In the genomic region with DNA sequence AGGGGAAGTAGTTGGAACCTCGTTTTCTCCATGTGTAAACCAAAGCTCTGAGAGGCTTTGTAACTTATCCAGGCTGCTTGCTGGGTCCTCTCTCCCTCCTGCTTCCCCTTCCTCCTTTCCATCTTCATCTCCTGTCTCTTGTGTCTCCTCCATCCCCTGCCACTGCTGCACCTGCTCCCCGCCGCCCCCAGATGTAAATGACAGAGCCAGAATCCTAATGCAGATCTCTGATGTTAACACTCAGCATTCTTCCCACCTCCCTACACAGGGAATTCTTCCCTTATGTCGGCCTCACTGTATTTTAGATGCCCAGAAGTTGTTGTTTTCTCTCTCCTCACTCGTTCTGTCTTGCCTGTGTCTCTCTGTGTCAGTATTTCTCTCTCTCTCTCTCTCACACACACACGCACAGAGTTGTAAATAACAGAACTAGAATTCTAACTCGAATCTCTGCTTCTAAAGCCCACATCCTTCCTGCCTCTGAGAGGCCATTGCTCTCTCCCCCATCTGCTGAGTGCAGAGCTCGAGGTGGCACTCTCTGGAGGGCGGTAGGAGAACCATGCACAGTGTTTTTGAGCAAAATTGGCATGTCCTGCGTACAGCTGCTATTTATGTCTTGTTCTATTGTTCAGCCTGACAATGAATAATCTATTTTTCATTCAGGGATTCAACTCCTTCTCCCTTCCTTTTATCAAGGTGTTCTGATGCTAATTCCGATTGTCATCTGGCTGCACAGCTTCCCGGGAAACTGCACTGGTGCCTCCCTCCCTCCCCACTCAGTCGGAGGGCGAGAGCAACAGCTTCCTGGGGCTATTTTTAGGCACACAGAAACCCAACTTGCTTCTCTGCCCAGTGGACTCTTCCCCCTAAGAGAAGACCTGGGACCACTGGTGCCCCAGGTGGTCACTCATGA, we compare ENCODE assay signal across 8 cellular contexts.
A peak's percentile ranks its signal among the peaks of the same experiment; 100 is the strongest.
DNase-seq lines count a peak whose midpoint lies in the region; ATAC-seq and TF ChIP-seq lines count a peak whose summit lies in the region.

No MANE protein-coding gene starts in this region.

- CTCF ChIA-PET in CD4-positive, alpha-beta T cell (lab: Charles Lee), result no interaction called here

- intact Hi-C loops in CD4-positive, alpha-beta T cell (cut with DNase I, micrococcal nuclease), result loop anchor here (1.0 to 10.0 kb wide), 4 partner anchors 132 to 334 kb away; a partner anchor contains a TSS

- TF ChIP-seq CTCF in CD4-positive, alpha-beta T cell (IDR thresholded peaks at IDR 0.05), result no peak

- peak overlapping the region; percentile 28 for H3K4me3 Mint-ChIP-seq in CD4-positive, alpha-beta T cell
- peak overlapping the region; percentile 92 for H3K4me3 Mint-ChIP-seq in T-helper 17 cell

- H3K27me3 Mint-ChIP-seq in CD4-positive, alpha-beta T cell, result no peaks in the 10 kb centered on the region
- peaks cover 5% of the 10 kb centered on the region for H3K27me3 Mint-ChIP-seq in T-helper 17 cell

- no peaks in the 10 kb centered on the region for H3K36me3 Mint-ChIP-seq in CD4-positive, alpha-beta T cell (ENCODE audit: low read depth)
- no peaks in the 10 kb centered on the region for H3K36me3 Mint-ChIP-seq in T-helper 17 cell (ENCODE audit: low read depth)

- H3K27ac Mint-ChIP-seq in CD4-positive, alpha-beta T cell, result peak overlapping the region; percentile 87
- H3K27ac Mint-ChIP-seq in T-helper 17 cell, result peak overlapping the region; percentile 97

- no peaks in the 10 kb centered on the region for H3K9me3 Mint-ChIP-seq in CD4-positive, alpha-beta T cell

- no peaks in the 10 kb centered on the region for H3K27me3 ChIP-seq in CD4-positive, alpha-beta T cell (ENCODE audit: control insufficient read depth, insufficient read depth, low read length)

- POLR2A ChIA-PET in CD4-positive, alpha-beta T cell (lab: Charles Lee), result interaction anchor here (0.6 to 2.2 kb wide), 12 partner anchors 13 to 435 kb away, joined by 3 to 22 read pairs (median 4); no protein-coding TSS in a partner anchor

- H3K4me1 Mint-ChIP-seq in CD4-positive, alpha-beta T cell (ENCODE audit: low read depth), result peaks cover 51% of the 10 kb centered on the region
- peaks cover 27% of the 10 kb centered on the region for H3K4me1 Mint-ChIP-seq in T-helper 17 cell

- H3K27ac ChIP-seq in CD4-positive, alpha-beta T cell (ENCODE audit: low read depth, low read length), result peak overlapping the region; percentile 64

- peak; percentile 99 for ATAC-seq in CD4-positive, alpha-beta T cell (ENCODE audit: poor library complexity)
- ATAC-seq in GM21423 (IDR thresholded peaks at IDR 0.05; ENCODE audit: unreplicated experiment), result peak; percentile 77
- peak; percentile 98 for ATAC-seq in T-helper 17 cell

- peak; percentile 36 to 69 (median 50) for DNase-seq in CD4-positive, alpha-beta T cell
- DNase-seq in T-helper 17 cell, result peak in 1 of 3 donors; percentile 22
- peak; percentile 21 for DNase-seq in globus pallidus (ENCODE audit: low spot score)
- DNase-seq in medulla oblongata (ENCODE audit: extremely low spot score), result no peak
- DNase-seq in NCI-H1105 treated with DMSO at 0.1 percent for 48 hours (lab: John Stamatoyannopoulos, UW), result no peak
- no peak for DNase-seq in GF-D8 (lab: John Stamatoyannopoulos, UW)
- DNase-seq in NCI-H1048 (lab: John Stamatoyannopoulos, UW), result no peak

- no peaks in the 10 kb centered on the region for H3K9me3 ChIP-seq in CD4-positive, alpha-beta T cell (ENCODE audit: control insufficient read depth, low read length)
- no peaks in the 10 kb centered on the region for H3K9me3 ChIP-seq in T-helper 17 cell (ENCODE audit: control insufficient read depth, low read length, poor library complexity, severe bottlenecking)

Comparison
In these comparisons a context has a peak if more than half of its experiments do, and no peak if none do; other contexts are left out.
1. DNase-seq: peak in CD4-positive, alpha-beta T cell (10 of 10) and globus pallidus (single experiment); none in medulla oblongata (single experiment), NCI-H1105 treated with DMSO at 0.1 percent for 48 hours (single experiment), GF-D8 (single experiment) and NCI-H1048 (single experiment).
2. Peak in every context shown above with its lines, with median percentiles within 50 percentile points of each other: ATAC-seq.